Comparison of ENCODE assay signal across 10 cellular contexts in the genomic region with DNA sequence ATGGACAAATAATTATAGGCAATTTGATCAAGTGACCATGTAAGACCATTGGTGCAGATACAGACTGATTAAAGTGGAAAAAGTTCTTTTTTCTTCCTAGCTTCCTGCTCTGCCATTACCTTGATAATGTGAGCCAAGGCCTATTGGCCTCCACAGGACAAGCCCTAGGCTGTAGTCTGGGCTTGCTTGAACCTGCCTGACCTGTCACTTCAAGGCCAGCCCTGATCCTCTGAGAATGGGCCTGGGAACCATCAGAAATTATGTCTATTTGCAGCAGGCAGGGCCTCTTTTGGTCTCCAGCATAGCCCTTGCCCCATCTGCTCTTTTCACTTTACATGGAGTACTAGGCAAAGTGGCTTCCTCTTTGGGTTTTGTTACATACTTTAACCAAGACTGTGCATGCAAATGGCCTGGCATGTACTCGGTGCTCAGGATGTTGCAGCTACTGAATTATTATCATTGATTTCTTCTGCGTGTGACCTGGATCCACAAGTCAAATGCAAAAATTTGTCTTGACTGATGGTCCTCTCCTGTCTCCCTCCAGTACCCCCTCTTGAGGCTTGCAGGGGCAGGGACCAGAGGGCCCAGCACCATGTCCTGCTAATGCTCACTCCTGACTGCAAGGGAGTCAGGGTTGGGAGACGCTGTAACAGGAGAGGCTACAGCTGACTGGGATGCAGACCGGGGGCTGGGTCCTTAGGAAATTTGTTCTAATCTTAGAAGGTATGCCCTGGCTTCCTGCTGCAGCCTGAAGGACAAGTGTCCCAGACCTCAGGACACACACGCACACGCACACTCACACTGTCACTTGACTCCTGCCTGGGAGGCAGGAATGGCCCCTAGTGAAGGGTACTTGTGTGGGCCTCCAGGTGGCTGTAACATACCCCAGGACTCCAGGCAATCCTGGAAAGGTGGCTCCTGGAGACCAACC. TPM values are rescaled to one million over a fixed set of nuclear protein-coding genes. Genes with fewer than 3 reads are reported as not detected.
DNase-seq lines count a peak whose midpoint lies in the region; ATAC-seq and TF ChIP-seq lines count a peak whose summit lies in the region.
"Had no signal": no experiment of that assay in that cellular context is flagged by ENCODE, and none has a peak within 500 bp of the region (broad histone marks: within the 10 kb centered on the region; RNA-seq: fewer than 3 reads in every experiment).

No MANE protein-coding gene starts in this region.

- H3K4me1 Mint-ChIP-seq in IgD-negative memory B cell (peaks cover 78 to 88% (median 84%) of the 10 kb centered on the region in 3 donors), progenitor cell of endocrine pancreas (ENCODE audit: low read depth) (peaks cover 2% of the 10 kb centered on the region)

- DNase-seq in right cardiac atrium (no peak), COLO829 (ENCODE audit: low spot score) (no peak), progenitor cell of endocrine pancreas (ENCODE audit: low spot score, unreplicated experiment) (no peak), superior temporal gyrus (ENCODE audit: extremely low spot score) (no peak)
- DNase-seq in stimulated activated CD4-positive, alpha-beta T cell treated with anti-CD3 and anti-CD28 coated beads, Interleukin-1b, Interleukin-23, amount 100 ng/mL, for 48 hours = no peak

- H3K27ac ChIP-seq in right cardiac atrium (ENCODE audit: low read length) = peak overlapping the region; percentile 60
- H3K27ac ChIP-seq: skin epidermis had no signal

- H3K36me3 Mint-ChIP-seq in IgD-negative memory B cell = peaks cover 11% of the 10 kb centered on the region
- H3K36me3 Mint-ChIP-seq in progenitor cell of endocrine pancreas (ENCODE audit: insufficient read depth) = no peaks in the 10 kb centered on the region
- H3K36me3 Mint-ChIP-seq: brain had no signal

- H3K4me3 Mint-ChIP-seq in IgD-negative memory B cell (peak overlapping the region in 3 of 4 donors; percentile 50 to 81 (median 79)), progenitor cell of endocrine pancreas (ENCODE audit: low read depth) (no peak overlapping the region)
- H3K4me3 Mint-ChIP-seq: brain had no signal

- H3K27ac Mint-ChIP-seq in IgD-negative memory B cell (peak overlapping the region; percentile 86 to 92 (median 86)), progenitor cell of endocrine pancreas (no peak overlapping the region)

- no peaks in the 10 kb centered on the region for H3K27me3 ChIP-seq in right cardiac atrium (ENCODE audit: control insufficient read depth, insufficient read depth)

- H3K4me1 ChIP-seq in right cardiac atrium (ENCODE audit: control insufficient read depth, insufficient read depth, low read length) = peaks cover 12% of the 10 kb centered on the region

- 52% methylated on average over 6 of the region's 6 CpGs for WGBS in right cardiac atrium

- peak; percentile 73 for ATAC-seq in GM18498 (IDR thresholded peaks at IDR 0.05; ENCODE audit: unreplicated experiment)
- peak; percentile 53 for ATAC-seq in GM21423 (IDR thresholded peaks at IDR 0.05; ENCODE audit: unreplicated experiment)
- ATAC-seq in right cardiac atrium = peak; percentile 50 to 64

- intact Hi-C loops in right cardiac atrium (cut with DNase I) = no loop called here

- H3K9me3 Mint-ChIP-seq in IgD-negative memory B cell (no peaks in the 10 kb centered on the region), progenitor cell of endocrine pancreas (ENCODE audit: low read depth) (no peaks in the 10 kb centered on the region)

- H3K27me3 Mint-ChIP-seq in IgD-negative memory B cell (no peaks in the 10 kb centered on the region), progenitor cell of endocrine pancreas (peaks cover 16% of the 10 kb centered on the region)

- no peak overlapping the region for H3K4me3 ChIP-seq in right cardiac atrium (ENCODE audit: low read length)
- H3K4me3 ChIP-seq: skin epidermis had no signal

- TF ChIP-seq CTCF in progenitor cell of endocrine pancreas (IDR thresholded peaks at IDR 0.05; ENCODE audit: unreplicated experiment) = no peak

- no peaks in the 10 kb centered on the region for H3K9me3 ChIP-seq in right cardiac atrium (ENCODE audit: control insufficient read depth, low read length)

RNA-seq across cellular contexts. Expression of gene RCSD1, which starts 39.4 kb away (rescaled TPM):
- polyA plus RNA-seq in IgD-negative memory B cell = 249 TPM
- total RNA-seq in right cardiac atrium = 10 to 100 TPM; 53.4 to 61.5 (median 58.2) TPM
- polyA plus RNA-seq in right cardiac atrium = 27.1 TPM
- 0.22 and 0.38 TPM in 2 replicates for total RNA-seq in progenitor cell of endocrine pancreas

RNA-seq across cellular contexts. Expression of gene MPZL1, which starts 52.3 kb away (rescaled TPM):
- 33.8 TPM for polyA plus RNA-seq in IgD-negative memory B cell
- total RNA-seq in right cardiac atrium = 10 to 100 TPM; 36.3 to 73.7 (median 61.1) TPM
- polyA plus RNA-seq in right cardiac atrium = 20.4 TPM
- total RNA-seq in progenitor cell of endocrine pancreas = 127 and 133 TPM in 2 replicates

Comparison
In these comparisons a context has a peak if more than half of its experiments do, and no peak if none do; other contexts are left out.
1. RNA of gene RCSD1, which starts 39.4 kb away (total RNA-seq): 53.4 to 61.5 TPM in right cardiac atrium; 0.22 to 0.38 TPM in progenitor cell of endocrine pancreas; every median in the first group is over 10 times any median in the second.
2. Peak in every context shown above with its lines, with median percentiles within 50 percentile points of each other: ATAC-seq.